9 cellular contexts compared by ENCODE assay signal in the genomic region with DNA sequence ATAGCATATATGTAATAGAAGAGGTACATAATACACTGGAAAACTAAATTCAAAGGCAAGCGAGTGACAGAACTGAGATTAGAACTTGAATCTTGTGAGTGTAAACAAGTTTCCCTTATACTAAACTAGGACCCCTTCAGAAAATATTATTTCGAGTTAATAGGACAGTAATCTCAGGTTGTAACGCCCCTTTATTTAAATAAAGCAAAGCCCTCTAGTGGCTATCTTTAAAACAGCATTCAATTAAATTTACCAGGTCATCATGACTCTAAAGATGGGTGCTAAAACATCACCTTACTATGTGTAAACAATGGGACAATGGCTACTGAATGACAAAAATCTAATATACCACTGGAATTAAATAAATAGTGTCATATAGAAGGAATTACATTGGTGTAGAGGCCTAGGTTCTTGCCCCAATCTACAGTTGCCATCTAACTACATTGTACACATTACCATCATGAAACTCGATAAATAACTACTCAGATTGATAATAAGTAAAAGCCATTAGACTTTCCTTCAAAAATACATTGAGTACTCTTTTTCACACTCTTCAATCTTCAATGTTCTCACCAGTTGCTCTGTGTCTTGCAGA.
DNase-seq lines count a peak whose midpoint lies in the region; ATAC-seq and TF ChIP-seq lines count a peak whose summit lies in the region.
"Had no signal": no experiment of that assay in that cellular context is flagged by ENCODE, and none has a peak within 500 bp of the region (broad histone marks: within the 10 kb centered on the region; RNA-seq: fewer than 3 reads in every experiment).

No MANE protein-coding gene starts in this region.

- CTCF ChIA-PET in AG04450 (lab: Charles Lee), result interaction anchor here (0.9 kb wide), 1 partner anchor 12 kb away, joined by 4 read pairs; no protein-coding TSS in a partner anchor

- no peak overlapping the region for H2AFZ ChIP-seq in OCI-LY3 (ENCODE audit: low read depth, low read length)

- H3K4me3 ChIP-seq in AG04450 (ENCODE audit: low read depth, low read length) (no peak overlapping the region), OCI-LY3 (ENCODE audit: low read length) (no peak overlapping the region), foreskin fibroblast (ENCODE audit: low read depth in 1 of 2, low read length in 2 of 2) (no peak overlapping the region)

- ATAC-seq in GM19351 (IDR thresholded peaks at IDR 0.05; ENCODE audit: unreplicated experiment) (peak; percentile 42), HG03039 (IDR thresholded peaks at IDR 0.05; ENCODE audit: unreplicated experiment) (no peak)

- H3K79me2 ChIP-seq in OCI-LY3 (ENCODE audit: low read length), result no peaks in the 10 kb centered on the region

- H3K27ac ChIP-seq in AG04450 (ENCODE audit: low read depth, low read length) (no peak overlapping the region), OCI-LY3 (ENCODE audit: low read length) (no peak overlapping the region)

- H3K4me1 ChIP-seq in OCI-LY3 (ENCODE audit: low read length), result peaks cover 9% of the 10 kb centered on the region

- no peak for DNase-seq in AG04450 (ENCODE audit: low read depth, low spot score)
- DNase-seq in foreskin fibroblast, result peak in 1 of 2 donors; percentile 39
- DNase-seq in stimulated activated naive CD4-positive, alpha-beta T cell treated with Interleukin-2 at 50 U/mL for 16 hours (lab: John Stamatoyannopoulos, UW), result no peak
- no peak for DNase-seq in activated CD4-positive, alpha-beta T cell treated with anti-CD3 and anti-CD28 coated beads for 1 hour
- no peak for DNase-seq in CD1c-positive myeloid dendritic cell (ENCODE audit: extremely low spot score)
- DNase-seq: activated B cell treated with CpG ODN at 0.5 μM for 24 hours had no signal

- no peaks in the 10 kb centered on the region for H3K36me3 ChIP-seq in OCI-LY3 (replicated peaks; ENCODE audit: low read depth, low read length)

- no peak overlapping the region for H3K9ac ChIP-seq in OCI-LY3 (ENCODE audit: low read length)

- H3K27me3 ChIP-seq in AG04450 (ENCODE audit: control insufficient read depth, insufficient read depth, low read length) (no peaks in the 10 kb centered on the region), OCI-LY3 (ENCODE audit: low read depth, low read length) (no peaks in the 10 kb centered on the region)

- no peaks in the 10 kb centered on the region for H3K9me3 ChIP-seq in AG04450 (ENCODE audit: control insufficient read depth, insufficient read depth, low read length)
- no peaks in the 10 kb centered on the region for H3K9me3 ChIP-seq in OCI-LY3 (ENCODE audit: insufficient read depth, low read length)

- TF ChIP-seq CTCF in AG04450 (IDR thresholded peaks at IDR 0.05; ENCODE audit: low read depth, low read length) (peak; percentile 64), OCI-LY3 (IDR thresholded peaks at IDR 0.05; ENCODE audit: low read depth, low read length) (peak; percentile 76), foreskin fibroblast (IDR thresholded peaks at IDR 0.05; ENCODE audit: low read depth, low read length) (peak; percentile 47)

- H3K4me2 ChIP-seq in OCI-LY3 (ENCODE audit: low read length), result no peak overlapping the region

- POLR2A ChIA-PET in AG04450 (lab: Yijun Ruan, JAX), result no interaction called here

- no peaks in the 10 kb centered on the region for H4K20me1 ChIP-seq in OCI-LY3 (ENCODE audit: insufficient read depth, low read length)
